Comparison of ENCODE assay signal across 9 cellular contexts in genomic region chr12:30457621-30458289, GRCh38.
DNase-seq lines count a peak whose midpoint lies in the region; ATAC-seq and TF ChIP-seq lines count a peak whose summit lies in the region.
"Had no signal": no experiment of that assay in that cellular context is flagged by ENCODE, and none has a peak within 500 bp of the region (broad histone marks: within the 10 kb centered on the region; RNA-seq: fewer than 3 reads in every experiment).

No MANE protein-coding gene starts in this region.

- H3K27ac ChIP-seq in OCI-LY1 (ENCODE audit: low read depth, low read length, poor library complexity, severe bottlenecking) (no peak overlapping the region), sigmoid colon (peak overlapping the region in 3 of 4 donors; percentile 2 to 42 (median 10))

- no peaks in the 10 kb centered on the region for H3F3A ChIP-seq in OCI-LY1 (ENCODE audit: insufficient read depth, low read length)

- H3K4me1 ChIP-seq in OCI-LY1 (ENCODE audit: insufficient read depth, low read length, severe bottlenecking) = no peaks in the 10 kb centered on the region
- H3K4me1 ChIP-seq in sigmoid colon = no peaks in the 10 kb centered on the region

- H3K27me3 ChIP-seq in OCI-LY1 (ENCODE audit: insufficient read depth, low read length) (no peaks in the 10 kb centered on the region), sigmoid colon (no peaks in the 10 kb centered on the region)

- TF ChIP-seq CTCF in OCI-LY1 (IDR thresholded peaks at IDR 0.05; ENCODE audit: low read length) (peak; percentile 37; the same call in 1 of the 2 replicates), sigmoid colon (IDR thresholded peaks at IDR 0.05) (no peak)

- DNase-seq in H4 (ENCODE audit: low spot score) (peak; percentile 78), fibroblast of peridontal ligament (ENCODE audit: extremely low read depth) (peak; percentile 63), sigmoid colon (no peak), AML-193 (lab: John Stamatoyannopoulos, UW) (no peak)
- no peak for DNase-seq in effector CD8-positive, alpha-beta T cell (lab: John Stamatoyannopoulos, UW)
- DNase-seq: activated CD4-positive, alpha-beta T cell treated with anti-CD3 and anti-CD28 coated beads, Interleukin-2, amount 50 U/mL, for 48 hours had no signal

- no peak overlapping the region for H3K9ac ChIP-seq in OCI-LY1 (ENCODE audit: low read length)

- no peak for TF ChIP-seq EP300 in sigmoid colon (IDR thresholded peaks at IDR 0.05)

- no peaks in the 10 kb centered on the region for H4K20me1 ChIP-seq in OCI-LY1 (ENCODE audit: insufficient read depth, low read length)

- no peak for TF ChIP-seq POLR2A in sigmoid colon (IDR thresholded peaks at IDR 0.05)

- WGBS in sigmoid colon, 2 donors = 37 to 51% methylated on average over 3 of the region's 3 CpGs

- no peak for ATAC-seq in GM18870 (IDR thresholded peaks at IDR 0.05; ENCODE audit: unreplicated experiment)
- ATAC-seq in GM21390 (IDR thresholded peaks at IDR 0.05; ENCODE audit: unreplicated experiment) = no peak

- H3K4me3 ChIP-seq in OCI-LY1 (ENCODE audit: low read depth, low read length, poor library complexity, severe bottlenecking) = no peak overlapping the region
- H3K4me3 ChIP-seq in sigmoid colon = no peak overlapping the region

- intact Hi-C loops in sigmoid colon (cut with DNase I) = no loop called here

- no peak overlapping the region for H2AFZ ChIP-seq in OCI-LY1 (ENCODE audit: low read length)

- no peaks in the 10 kb centered on the region for H3K9me2 ChIP-seq in OCI-LY1 (ENCODE audit: low read depth, low read length)

- H3K36me3 ChIP-seq in OCI-LY1 (ENCODE audit: insufficient read depth, low read length) (no peaks in the 10 kb centered on the region), sigmoid colon (no peaks in the 10 kb centered on the region)

- H3K9me3 ChIP-seq in OCI-LY1 (ENCODE audit: low read length) (no peaks in the 10 kb centered on the region), sigmoid colon (no peaks in the 10 kb centered on the region)

- H3K79me2 ChIP-seq in OCI-LY1 (ENCODE audit: insufficient read depth, low read length) = no peaks in the 10 kb centered on the region

- H3K4me2 ChIP-seq in OCI-LY1 (ENCODE audit: low read length) = no peak overlapping the region

Comparison
In these comparisons a context has a peak if more than half of its experiments do, and no peak if none do; other contexts are left out.
1. DNase-seq: peak in H4 (single experiment) and fibroblast of peridontal ligament (single experiment); none in sigmoid colon (single experiment), effector CD8-positive, alpha-beta T cell (single experiment) and AML-193 (0 of 2).